8 cellular contexts compared by ENCODE assay signal in the genomic region with DNA sequence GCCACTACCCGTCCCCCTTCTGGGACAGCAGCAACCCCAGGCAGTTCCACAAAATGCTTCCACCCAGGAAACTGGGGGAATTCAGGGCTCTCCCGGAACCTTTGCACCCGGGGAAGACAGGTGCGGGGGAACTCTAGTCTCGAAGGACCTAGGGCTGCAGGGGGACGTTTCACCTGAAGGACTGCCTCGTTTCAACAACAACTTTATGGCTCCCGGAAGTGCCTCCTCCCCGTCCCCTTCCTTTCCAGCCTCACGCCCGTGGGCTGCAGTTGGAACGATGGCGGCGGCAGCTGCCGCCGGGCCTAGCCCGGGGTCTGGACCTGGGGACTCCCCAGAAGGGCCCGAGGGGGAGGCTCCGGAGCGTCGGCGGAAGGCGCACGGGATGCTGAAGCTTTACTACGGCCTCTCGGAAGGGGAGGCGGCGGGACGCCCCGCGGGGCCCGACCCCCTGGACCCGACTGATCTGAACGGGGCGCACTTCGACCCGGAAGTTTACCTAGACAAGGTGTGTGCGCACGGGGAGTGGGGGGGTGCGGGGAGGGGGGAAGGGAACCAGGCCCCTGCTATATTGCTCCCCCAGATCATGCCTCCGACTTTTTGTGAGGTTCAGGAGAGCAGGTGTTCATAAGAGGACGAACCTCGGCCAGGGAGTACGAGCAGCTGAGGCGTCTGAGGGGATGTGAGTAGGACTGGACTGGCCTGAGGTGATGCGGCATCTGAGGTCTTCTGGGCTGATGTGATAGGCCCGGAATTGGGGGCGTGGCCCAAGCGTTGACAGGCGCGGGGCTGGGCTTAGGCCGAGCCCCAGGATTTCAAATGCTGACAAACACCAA. TPM values are rescaled to one million over a fixed set of nuclear protein-coding genes. Genes with fewer than 3 reads are reported as not detected.
DNase-seq lines count a peak whose midpoint lies in the region; ATAC-seq and TF ChIP-seq lines count a peak whose summit lies in the region.

A gene (plus strand): TSS at position 241 of the 833 bp plus-strand sequence. CDS start 37 bp downstream, at position 278.

- H3K23ac ChIP-seq in IMR-90 (ENCODE audit: low read depth, low read length), result no peak within 1 kb of the TSS

- peak within 1 kb of the TSS; percentile 58; the same call in 1 of the 2 replicates for H3K14ac ChIP-seq in IMR-90 (replicated peaks; ENCODE audit: low read depth, low read length)

- H3K4me3 Mint-ChIP-seq in Calu3 (ENCODE audit: low read depth, unreplicated experiment), result peak within 1 kb of the TSS; percentile 70

- no peaks in the 10 kb centered on the region for H3K27me3 ChIP-seq in IMR-90 (ENCODE audit: control insufficient read depth, insufficient read depth, low read length)

- peaks cover 12% of the 10 kb centered on the region for H3K36me3 Mint-ChIP-seq in Calu3 (ENCODE audit: insufficient read depth, unreplicated experiment)

- POLR2A ChIA-PET in IMR-90 (lab: Charles Lee; ENCODE audit: unreplicated experiment), result interaction anchor here (0.8 kb wide), 1 partner anchor 11 kb away, joined by 4 read pairs; no protein-coding TSS in a partner anchor

- no peak within 1 kb of the TSS for H2BK120ac ChIP-seq in IMR-90 (ENCODE audit: low read depth, low read length)

- peak within 1 kb of the TSS; percentile 53 for H3K9ac ChIP-seq in IMR-90 (ENCODE audit: low read depth, low read length)

- no peaks in the 10 kb centered on the region for H4K20me1 ChIP-seq in IMR-90 (ENCODE audit: insufficient read depth, low read length)

- H3K4me3 ChIP-seq in IMR-90 (ENCODE audit: insufficient read depth, low read depth, low read length) (peak within 1 kb of the TSS; percentile 41), mucosa of descending colon (peak within 1 kb of the TSS; percentile 56)

- H4K8ac ChIP-seq in IMR-90 (ENCODE audit: low read depth in 2 of 2, low read length in 2 of 2), result peak within 1 kb of the TSS; percentile 99 to 100

- H4K5ac ChIP-seq in IMR-90 (ENCODE audit: low read depth, low read length), result peak within 1 kb of the TSS; percentile 89

- H3K56ac ChIP-seq in IMR-90 (ENCODE audit: extremely low read depth, insufficient read depth, low read length), result no peak within 1 kb of the TSS

- peak; percentile 97 for TF ChIP-seq POLR2A in IMR-90 (IDR thresholded peaks at IDR 0.05; ENCODE audit: low read depth, low read length)

- peak within 1 kb of the TSS; percentile 97 for H2AFZ ChIP-seq in IMR-90 (replicated peaks; ENCODE audit: low read length, poor library complexity)

- dilution Hi-C loops in IMR-90 (cut with HindIII; ENCODE audit: low sequenced_read_pairs, unreplicated experiment), result no loop called here

- ATAC-seq in GM21515 (IDR thresholded peaks at IDR 0.05; ENCODE audit: unreplicated experiment), result peak; percentile 69
- ATAC-seq in IMR-90 (ENCODE audit: low read depth), result peak; percentile 99
- ATAC-seq in mucosa of descending colon, result peak; percentile 99

- peak within 1 kb of the TSS; percentile 10; the same call in 1 of the 2 replicates for H2BK20ac ChIP-seq in IMR-90 (ENCODE audit: low read depth, low read length)

- intact Hi-C loops in Calu3 (cut with micrococcal nuclease; ENCODE audit: unreplicated experiment), result no loop called here
- intact Hi-C loops in IMR-90 (cut with micrococcal nuclease), result loop anchor here (1.0 to 5.0 kb wide), 2 partner anchors 12 to 179 kb away; a partner anchor contains a TSS
- intact Hi-C loops in mucosa of descending colon (cut with DNase I, micrococcal nuclease), result no loop called here

- peak within 1 kb of the TSS; percentile 56 for H3K27ac Mint-ChIP-seq in Calu3 (ENCODE audit: unreplicated experiment)

- H3K4me1 Mint-ChIP-seq in Calu3 (ENCODE audit: low read depth, unreplicated experiment), result peaks cover 5% of the 10 kb centered on the region

- H3K79me1 ChIP-seq in IMR-90 (ENCODE audit: low read depth in 1 of 2, low read length in 2 of 2), result peaks cover 10 to 25% of the 10 kb centered on the region in 2 experiments

- 0% methylated on average over 19 of the region's 52 CpGs; no CpG with 5 or more reads in 1 of the 2 experiments for WGBS in IMR-90 (ENCODE audit: extremely low coverage in 2 of 2, insufficient read length in 1 of 2), 2 experiments

- BruUV-seq in Calu3 (replicated peaks; lab: Mats Ljungman, UMichigan) (no TSS peak), IMR-90 (replicated peaks; lab: Mats Ljungman, UMichigan) (TSS peak; percentile 9)

- TF ChIP-seq RAD21 in IMR-90 (IDR thresholded peaks at IDR 0.05; ENCODE audit: low read length), result no peak

- H3K18ac ChIP-seq in IMR-90 (ENCODE audit: low read depth, low read length), result no peak within 1 kb of the TSS

- H2BK15ac ChIP-seq in IMR-90 (ENCODE audit: low read depth, low read length), result no peak within 1 kb of the TSS

- peak within 1 kb of the TSS; percentile 77 for H3K4ac ChIP-seq in IMR-90 (ENCODE audit: low read depth, low read length)

- in situ Hi-C loops in IMR-90 (cut with MboI; ENCODE audit: low sequenced_read_pairs), result no loop called here

- no peaks in the 10 kb centered on the region for H3K4me1 ChIP-seq in IMR-90 (ENCODE audit: control insufficient read depth, insufficient read depth, low read length)
- peaks cover 17% of the 10 kb centered on the region for H3K4me1 ChIP-seq in mucosa of descending colon (ENCODE audit: low read depth)

- H3K9me3 ChIP-seq in IMR-90 (ENCODE audit: control insufficient read depth, insufficient read depth, low read length) (no peaks in the 10 kb centered on the region), mucosa of descending colon (no peaks in the 10 kb centered on the region)

- H3K27ac ChIP-seq in IMR-90 (ENCODE audit: insufficient read depth, low read length) (peak within 1 kb of the TSS; percentile 15), epithelial cell of prostate (peak within 1 kb of the TSS; percentile 84)

- peak within 1 kb of the TSS; percentile 59 for H4K91ac ChIP-seq in IMR-90 (ENCODE audit: insufficient read depth, low read depth, low read length)

- TF ChIP-seq CTCF in Calu3 (IDR thresholded peaks at IDR 0.05; ENCODE audit: unreplicated experiment), result no peak
- TF ChIP-seq CTCF in IMR-90 (conservative IDR thresholded peaks at IDR 0.05; ENCODE audit: low read depth, low read length), result no peak
- TF ChIP-seq CTCF in mucosa of descending colon (IDR thresholded peaks at IDR 0.05), result no peak

- H2AK5ac ChIP-seq in IMR-90 (ENCODE audit: low read depth, low read length), result peak within 1 kb of the TSS; percentile 80

- DNase-seq in Calu3 (peak; percentile 86), IMR-90 (peak; percentile 90), OCI-M2 (lab: John Stamatoyannopoulos, UW; ENCODE audit: unreplicated experiment) (peak; percentile 50), activated T-cell treated with anti-CD3 and anti-CD28 coated beads for 4 hours (peak; percentile 78), epithelial cell of prostate (ENCODE audit: low read depth, low spot score) (no peak), mucosa of descending colon (peak; percentile 90 to 94 (median 94))
- peak; percentile 72 for DNase-seq in stimulated activated CD8-positive, alpha-beta memory T cell treated with anti-CD3 and anti-CD28 coated beads, Interleukin-4, amount 100 ng/mL, for 1 hour (ENCODE audit: low read depth in 2 of 2, low spot score in 1 of 2)

- H3K4me2 ChIP-seq in IMR-90 (ENCODE audit: low read depth, low read length), result peak within 1 kb of the TSS; percentile 39

- peaks cover 4% of the 10 kb centered on the region; the same call in 1 of the 2 replicates for H3K9me1 ChIP-seq in IMR-90 (ENCODE audit: insufficient read depth, low read length)

- H3K27me3 Mint-ChIP-seq in Calu3 (ENCODE audit: unreplicated experiment), result no peaks in the 10 kb centered on the region

- peak within 1 kb of the TSS; percentile 95 for H2AK9ac ChIP-seq in IMR-90 (replicated peaks; ENCODE audit: low read depth, low read length, poor library complexity)

- 0 out of 2 replicates have a peak, but pooled peaks cover 2% of the 10 kb centered on the region for H3K36me3 ChIP-seq in IMR-90 (ENCODE audit: control insufficient read depth, insufficient read depth, low read length)
- no peaks in the 10 kb centered on the region for H3K36me3 ChIP-seq in mucosa of descending colon (ENCODE audit: low read depth)

- no peaks in the 10 kb centered on the region for H3K9me3 Mint-ChIP-seq in Calu3 (ENCODE audit: low read depth, unreplicated experiment)

- CTCF ChIA-PET in Calu3 (lab: Charles Lee), result interaction anchor here (1.2 kb wide), 1 partner anchor 30 kb away, joined by 3 read pairs; no protein-coding TSS in a partner anchor
- CTCF ChIA-PET in IMR-90 (lab: Yijun Ruan, JAX), result interaction anchor here (3.9 kb wide), 1 partner anchor 15 kb away, joined by 15 read pairs; a partner anchor contains a TSS

- H2BK5ac ChIP-seq in IMR-90 (ENCODE audit: low read depth, low read length, poor library complexity, severe bottlenecking), result no peak within 1 kb of the TSS

TF ChIP-seq in IMR-90, 13 proteins besides CTCF, POLR2A, EP300 and RAD21 (continues in another document):
- TF ChIP-seq FOS (IDR thresholded peaks at IDR 0.05; ENCODE audit: low read depth, low read length) (no peak; the same call in 1 of the 2 replicates), RFX5 (IDR thresholded peaks at IDR 0.05; ENCODE audit: low read depth, low read length) (no peak), CEBPB (IDR thresholded peaks at IDR 0.05; ENCODE audit: low read depth, low read length) (no peak), MXI1 (IDR thresholded peaks at IDR 0.05; ENCODE audit: borderline replicate concordance, low read depth, low read length) (peak; percentile 70; the same call in 1 of the 2 replicates), BHLHE40 (IDR thresholded peaks at IDR 0.05; ENCODE audit: low read depth, low read length) (peak; percentile 64), RCOR1 (IDR thresholded peaks at IDR 0.05; ENCODE audit: insufficient replicate concordance, low read length) (no peak), CHD1 (IDR thresholded peaks at IDR 0.05; ENCODE audit: low read depth, low read length) (no peak), MAFK (IDR thresholded peaks at IDR 0.05; ENCODE audit: low read depth, low read length) (no peak), SMC3 (IDR thresholded peaks at IDR 0.05; ENCODE audit: low read depth, low read length) (peak; percentile 11; the same call in 1 of the 2 replicates)
- TF ChIP-seq, protein P1, sequence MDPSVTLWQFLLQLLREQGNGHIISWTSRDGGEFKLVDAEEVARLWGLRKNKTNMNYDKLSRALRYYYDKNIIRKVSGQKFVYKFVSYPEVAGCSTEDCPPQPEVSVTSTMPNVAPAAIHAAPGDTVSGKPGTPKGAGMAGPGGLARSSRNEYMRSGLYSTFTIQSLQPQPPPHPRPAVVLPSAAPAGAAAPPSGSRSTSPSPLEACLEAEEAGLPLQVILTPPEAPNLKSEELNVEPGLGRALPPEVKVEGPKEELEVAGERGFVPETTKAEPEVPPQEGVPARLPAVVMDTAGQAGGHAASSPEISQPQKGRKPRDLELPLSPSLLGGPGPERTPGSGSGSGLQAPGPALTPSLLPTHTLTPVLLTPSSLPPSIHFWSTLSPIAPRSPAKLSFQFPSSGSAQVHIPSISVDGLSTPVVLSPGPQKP (IDR thresholded peaks at IDR 0.05; ENCODE audit: borderline replicate concordance, low read depth, low read length), result 0 out of 2 replicates have a peak, but pooled peaks have one; percentile 65

RNA-seq across cellular contexts. Expression of the gene that starts here (rescaled TPM):
- total RNA-seq in Calu3 (2022), result 64.4 and 78.1 TPM in 2 replicates
- total RNA-seq in IMR-90 (2012; rRNA removed), result 82.5 and 113 TPM in 2 replicates
- polyA plus RNA-seq in IMR-90 (2012; rRNA removed), result 56.3 and 71.2 TPM in 2 replicates
- 72.8 and 96.0 TPM in 2 replicates for polyA plus RNA-seq in IMR-90 (2012; cell fraction: cytosol; rRNA removed)
- polyA plus RNA-seq in IMR-90 (2012; cell fraction: nucleus; rRNA removed; ENCODE audit: low replicate concordance), result 76.6 and 194 TPM in 2 replicates
- total RNA-seq in mucosa of descending colon, result 100 to 1,000 TPM; 149 to 200 (median 156) TPM
